1 cellular context compared by ENCODE assay signal in genomic region chr1:58361134-58361533, GRCh38.
TF ChIP-seq lines count a peak whose summit lies in the region.

No MANE protein-coding gene starts in this region.

TF ChIP-seq in GM12878, 131 proteins besides CTCF, POLR2A, EP300 and RAD21 (continued from another document):
- TF ChIP-seq ASH2L (IDR thresholded peaks at IDR 0.05; ENCODE audit: borderline replicate concordance, low read depth) (no peak), CEBPB (IDR thresholded peaks at IDR 0.05; ENCODE audit: borderline replicate concordance in 1 of 2, low read depth in 2 of 2, low read length in 2 of 2) (no peak), ZBTB4 (CRISPR knock-in tag; IDR thresholded peaks at IDR 0.05) (no peak), ZNF384 (IDR thresholded peaks at IDR 0.05; ENCODE audit: borderline replicate concordance, low read depth, low read length) (no peak), SREBF2 (IDR thresholded peaks at IDR 0.05; ENCODE audit: low read length) (no peak), TAF1 (IDR thresholded peaks at IDR 0.05; ENCODE audit: borderline replicate concordance, low read depth, low read length) (no peak)
